ENCODE assay signal across 12 cellular contexts in the genomic region with DNA sequence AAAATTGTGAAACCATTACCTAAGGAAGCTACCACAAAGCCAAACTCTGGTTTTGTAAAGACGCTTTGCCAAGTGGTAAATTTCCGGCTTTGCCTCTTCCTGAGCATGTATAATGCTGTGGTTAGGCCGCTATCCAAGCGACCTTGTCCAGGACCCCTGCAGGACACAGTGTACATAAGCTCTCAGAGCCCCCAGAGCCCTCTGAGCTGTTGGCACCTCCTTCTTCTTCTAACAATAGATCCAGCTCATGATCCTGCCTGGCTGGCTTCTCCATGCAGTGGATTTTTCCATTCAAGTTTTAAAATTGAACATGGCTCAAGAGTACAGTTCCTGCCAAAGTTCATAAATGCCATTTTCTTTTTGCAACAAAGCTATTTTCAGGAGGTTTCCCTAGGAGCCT.
DNase-seq lines count a peak whose midpoint lies in the region; ATAC-seq and TF ChIP-seq lines count a peak whose summit lies in the region.
"Had no signal": no experiment of that assay in that cellular context is flagged by ENCODE, and none has a peak within 500 bp of the region (broad histone marks: within the 10 kb centered on the region; RNA-seq: fewer than 3 reads in every experiment).

No MANE protein-coding gene starts in this region.

- ATAC-seq in HG03520 (IDR thresholded peaks at IDR 0.05; ENCODE audit: unreplicated experiment) (no peak), GM18873 (IDR thresholded peaks at IDR 0.05; ENCODE audit: low FRiP score, unreplicated experiment) (no peak)

- H3K9me2 ChIP-seq in OCI-LY7 (ENCODE audit: insufficient read depth, low read length) = no peaks in the 10 kb centered on the region

- H3K79me2 ChIP-seq in OCI-LY7 (ENCODE audit: insufficient read depth, low read depth, low read length) = no peaks in the 10 kb centered on the region

- H3K9me3 ChIP-seq in SK-N-MC (ENCODE audit: low read depth, low read length) (no peaks in the 10 kb centered on the region), OCI-LY7 (ENCODE audit: low read length) (no peaks in the 10 kb centered on the region)

- POLR2A ChIA-PET in OCI-LY7 (lab: Charles Lee) = interaction anchor here (0.6 to 2.1 kb wide), 3 partner anchors 17 to 1820 kb away, joined by 3 to 7 read pairs (median 3); no protein-coding TSS in a partner anchor

- no peak overlapping the region for H2AFZ ChIP-seq in OCI-LY7 (ENCODE audit: low read length)

- no peaks in the 10 kb centered on the region for H3K4me1 ChIP-seq in OCI-LY7 (ENCODE audit: insufficient read depth, low read length, poor library complexity, severe bottlenecking)

- BruUV-seq in OCI-LY7 (replicated peaks; lab: Mats Ljungman, UMichigan) = no TSS peak

- CTCF ChIA-PET in OCI-LY7 (lab: Charles Lee; ENCODE audit: unreplicated experiment) = no interaction called here

- peak; percentile 65 for DNase-seq in COR-L47 (lab: John Stamatoyannopoulos, UW)
- DNase-seq in SK-N-MC (ENCODE audit: low read depth, low spot score) = no peak
- DNase-seq in fibroblast of the aortic adventitia (ENCODE audit: low read depth) = peak; percentile 97
- peak; percentile 30 for DNase-seq in pulmonary artery endothelial cell (ENCODE audit: low read depth, low spot score)
- no peak for DNase-seq in NCI-H82 treated with DMSO at 0.1 percent for 48 hours (lab: John Stamatoyannopoulos, UW; ENCODE audit: unreplicated experiment)
- DNase-seq in OCI-LY7 (ENCODE audit: low spot score) = no peak
- DNase-seq: activated CD4-positive, alpha-beta T cell treated with anti-CD3 and anti-CD28 coated beads, Interleukin-2, amount 10 ng/mL, durations not matched to agents 7 days and 5 days; glutamatergic neuron; NCI-H1436; stimulated activated CD4-positive, alpha-beta T cell treated with anti-CD3 and anti-CD28 coated beads, Interleukin-4, amount 100 ng/mL, for 24 hours had no signal

- H4K20me1 ChIP-seq in OCI-LY7 (ENCODE audit: insufficient read depth, low read length) = no peaks in the 10 kb centered on the region

- H3K36me3 ChIP-seq in SK-N-MC (ENCODE audit: insufficient read depth, low read length) = no peaks in the 10 kb centered on the region
- no peaks in the 10 kb centered on the region for H3K36me3 ChIP-seq in OCI-LY7 (ENCODE audit: insufficient read depth, low read length)

- H3K27ac ChIP-seq in SK-N-MC (peak overlapping the region; percentile 4; the same call in 1 of the 2 replicates), OCI-LY7 (ENCODE audit: low read depth, low read length, poor library complexity, severe bottlenecking) (no peak overlapping the region)

- no peak for TF ChIP-seq CTCF in fibroblast of the aortic adventitia (IDR thresholded peaks at IDR 0.05; ENCODE audit: insufficient read depth, low read length)
- TF ChIP-seq CTCF in OCI-LY7 (conservative IDR thresholded peaks at IDR 0.05; ENCODE audit: low read length) = no peak

- intact Hi-C loops in OCI-LY7 (cut with micrococcal nuclease; ENCODE audit: unreplicated experiment) = no loop called here

- peak overlapping the region; percentile 4; the same call in 1 of the 2 replicates for H3K4me3 ChIP-seq in SK-N-MC
- no peak overlapping the region for H3K4me3 ChIP-seq in fibroblast of the aortic adventitia (ENCODE audit: low read depth, low read length)
- H3K4me3 ChIP-seq in OCI-LY7 (ENCODE audit: low read depth, low read length, poor library complexity, severe bottlenecking) = no peak overlapping the region

- no peak overlapping the region for H3K9ac ChIP-seq in SK-N-MC (ENCODE audit: insufficient read length)

- H3K4me2 ChIP-seq in OCI-LY7 (ENCODE audit: low read length) = no peak overlapping the region

Comparison
In these comparisons a context has a peak if more than half of its experiments do, and no peak if none do; other contexts are left out.
1. DNase-seq: peak in COR-L47 (single experiment), fibroblast of the aortic adventitia (single experiment) and pulmonary artery endothelial cell (single experiment); none in SK-N-MC (single experiment), NCI-H82 treated with DMSO at 0.1 percent for 48 hours (single experiment) and OCI-LY7 (single experiment).